Comparison of ENCODE assay signal across 1 cellular context in the genomic region with DNA sequence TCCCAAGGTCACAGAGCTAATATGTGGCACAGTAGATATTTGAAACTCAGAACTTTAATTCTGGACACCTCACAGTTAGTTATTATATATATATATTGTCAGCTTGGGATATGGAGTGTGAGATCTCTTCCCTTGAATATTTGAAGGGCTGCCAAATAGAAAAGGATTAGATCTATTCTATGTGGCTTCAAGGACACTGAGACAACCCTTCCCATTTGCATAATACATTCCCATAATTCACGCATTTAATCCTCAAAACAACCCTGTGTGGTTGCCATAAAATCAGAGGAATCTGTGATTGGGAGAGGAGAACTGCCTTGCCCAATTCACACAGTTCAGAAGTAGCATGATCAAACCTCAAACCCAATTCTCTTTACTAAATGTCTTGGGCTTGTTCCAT.
TF ChIP-seq lines count a peak whose summit lies in the region.

No MANE protein-coding gene starts in this region.

TF ChIP-seq in IMR-90, 13 proteins besides CTCF, POLR2A, EP300 and RAD21:
- TF ChIP-seq CEBPB (IDR thresholded peaks at IDR 0.05; ENCODE audit: low read depth, low read length): no peak
- no peak for TF ChIP-seq ELK1 (IDR thresholded peaks at IDR 0.05; ENCODE audit: borderline replicate concordance, low read depth, low read length)
- TF ChIP-seq NFE2L2 (IDR thresholded peaks at IDR 0.05; ENCODE audit: low read depth, low read length): no peak
- no peak for TF ChIP-seq RCOR1 (IDR thresholded peaks at IDR 0.05; ENCODE audit: insufficient replicate concordance, low read length)
- no peak for TF ChIP-seq MXI1 (IDR thresholded peaks at IDR 0.05; ENCODE audit: borderline replicate concordance, low read depth, low read length)
- TF ChIP-seq USF2 (IDR thresholded peaks at IDR 0.05; ENCODE audit: low read depth, low read length): no peak
- no peak for TF ChIP-seq BHLHE40 (IDR thresholded peaks at IDR 0.05; ENCODE audit: low read depth, low read length)
- TF ChIP-seq FOS (IDR thresholded peaks at IDR 0.05; ENCODE audit: low read depth, low read length): no peak
- TF ChIP-seq RFX5 (IDR thresholded peaks at IDR 0.05; ENCODE audit: low read depth, low read length): no peak
- TF ChIP-seq MAZ (IDR thresholded peaks at IDR 0.05; ENCODE audit: borderline replicate concordance, low read depth, low read length): no peak
- TF ChIP-seq SMC3 (IDR thresholded peaks at IDR 0.05; ENCODE audit: low read depth, low read length): no peak
- TF ChIP-seq MAFK (IDR thresholded peaks at IDR 0.05; ENCODE audit: low read depth, low read length): no peak
- no peak for TF ChIP-seq CHD1 (IDR thresholded peaks at IDR 0.05; ENCODE audit: low read depth, low read length)
TF ChIP-seq in IMR-90: peak in this region for 0.
